ENCODE assay signal across 8 cellular contexts in genomic region chr17:82333279-82334171, GRCh38. TPM values are rescaled to one million over a fixed set of nuclear protein-coding genes. Genes with fewer than 3 reads are reported as not detected.
DNase-seq lines count a peak whose midpoint lies in the region; TF ChIP-seq lines count a peak whose summit lies in the region.

TSS of gene SECTM1 (minus strand) at chr17:82333766. CDS start at chr17:82327240, 6,526 bp downstream.

- H3K27me3 Mint-ChIP-seq in T-helper 1 cell treated with Interleukin-12 subunit alpha and Interleukin-12 subunit beta and Interleukin-4 antibody, amounts not matched to agents 30 μg/mL and 1 μg/mL, for 36 hours (ENCODE audit: low read depth): peaks cover 12% of the 10 kb centered on the region
- H3K27me3 Mint-ChIP-seq in neural crest cell (ENCODE audit: low read depth): peaks cover 83% of the 10 kb centered on the region

- H3K4me3 Mint-ChIP-seq in T-helper 1 cell treated with Interleukin-12 subunit alpha and Interleukin-12 subunit beta and Interleukin-4 antibody, amounts not matched to agents 30 μg/mL and 1 μg/mL, for 36 hours: peak within 1 kb of the TSS; percentile 99
- peak within 1 kb of the TSS; percentile 71 for H3K4me3 Mint-ChIP-seq in neural crest cell

- TF ChIP-seq CTCF in neural crest cell (conservative IDR thresholded peaks at IDR 0.05) (no peak), GM10266 (IDR thresholded peaks at IDR 0.05; ENCODE audit: control insufficient read depth, insufficient read depth, low read depth, missing control alignments) (no peak), GM20000 (IDR thresholded peaks at IDR 0.05; ENCODE audit: extremely low read depth, missing control alignments) (no peak)

- peak; percentile 1 for DNase-seq in HCEC 1CT
- peak; percentile 54 for DNase-seq in fibroblast of gingiva (ENCODE audit: low read depth)
- no peak for DNase-seq in neural crest cell (ENCODE audit: low read depth, low spot score)
- no peak for DNase-seq in GM10266 (ENCODE audit: extremely low spot score)
- DNase-seq in NCI-H82 (lab: John Stamatoyannopoulos, UW): no peak
- no peak for DNase-seq in stimulated activated CD4-positive, alpha-beta T cell treated with anti-CD3 and anti-CD28 coated beads, Interleukin-4, amount 100 ng/mL, for 1 hour
- DNase-seq in GM20000 (ENCODE audit: low spot score): no peak

- H3K4me1 Mint-ChIP-seq in T-helper 1 cell treated with Interleukin-12 subunit alpha and Interleukin-12 subunit beta and Interleukin-4 antibody, amounts not matched to agents 30 μg/mL and 1 μg/mL, for 36 hours (ENCODE audit: low read depth): peaks cover 16% of the 10 kb centered on the region
- H3K4me1 Mint-ChIP-seq in neural crest cell: peaks cover 15% of the 10 kb centered on the region

- peaks cover 2% of the 10 kb centered on the region for H3K36me3 Mint-ChIP-seq in T-helper 1 cell treated with Interleukin-12 subunit alpha and Interleukin-12 subunit beta and Interleukin-4 antibody, amounts not matched to agents 30 μg/mL and 1 μg/mL, for 36 hours (ENCODE audit: low read depth)
- no peaks in the 10 kb centered on the region for H3K36me3 Mint-ChIP-seq in neural crest cell (ENCODE audit: low read depth)

- H3K9me3 Mint-ChIP-seq in T-helper 1 cell treated with Interleukin-12 subunit alpha and Interleukin-12 subunit beta and Interleukin-4 antibody, amounts not matched to agents 30 μg/mL and 1 μg/mL, for 36 hours: no peaks in the 10 kb centered on the region
- H3K9me3 Mint-ChIP-seq in neural crest cell: no peaks in the 10 kb centered on the region

- peak within 1 kb of the TSS; percentile 100 for H3K27ac Mint-ChIP-seq in T-helper 1 cell treated with Interleukin-12 subunit alpha and Interleukin-12 subunit beta and Interleukin-4 antibody, amounts not matched to agents 30 μg/mL and 1 μg/mL, for 36 hours
- H3K27ac Mint-ChIP-seq in neural crest cell (ENCODE audit: unreplicated experiment): no peak within 1 kb of the TSS

RNA-seq across cellular contexts. Expression of gene SECTM1, which starts in this region (rescaled TPM):
- not detected in 2 replicates for total RNA-seq in neural crest cell

Comparison
In these comparisons a context has a peak if more than half of its experiments do, and no peak if none do; other contexts are left out.
1. DNase-seq: peak in HCEC 1CT (single experiment) and fibroblast of gingiva (single experiment); none in neural crest cell (single experiment), GM10266 (single experiment), NCI-H82 (single experiment), stimulated activated CD4-positive, alpha-beta T cell treated with anti-CD3 and anti-CD28 coated beads, Interleukin-4, amount 100 ng/mL, for 1 hour (single experiment) and GM20000 (single experiment).